In genomic region chr17:64495300-64495699, GRCh38 we compare ENCODE assay signal across 8 cellular contexts. TPM values are rescaled to one million over a fixed set of nuclear protein-coding genes. Genes with fewer than 3 reads are reported as not detected.
DNase-seq lines count a peak whose midpoint lies in the region; ATAC-seq and TF ChIP-seq lines count a peak whose summit lies in the region.
"Not testable (repeated sequence)": the region's sequence is repeated elsewhere in the genome, so short reads cannot be mapped to it uniquely, and the experiment has no call there.
"Had no signal": no experiment of that assay in that cellular context is flagged by ENCODE, and none has a peak within 500 bp of the region (broad histone marks: within the 10 kb centered on the region; RNA-seq: fewer than 3 reads in every experiment).

No MANE protein-coding gene starts in this region.

- TF ChIP-seq RAD21 in neural cell (conservative IDR thresholded peaks at IDR 0.05), result not testable (repeated sequence)

- not testable (repeated sequence) for TF ChIP-seq CTCF in DOHH2 (IDR thresholded peaks at IDR 0.05; ENCODE audit: low read depth, low read length, poor library complexity, severe bottlenecking); Panc1 (IDR thresholded peaks at IDR 0.05); astrocyte of the cerebellum (IDR thresholded peaks at IDR 0.05; ENCODE audit: low read depth, low read length, missing control alignments); hepatocyte (IDR thresholded peaks at IDR 0.05; ENCODE audit: poor library complexity); neural cell (IDR thresholded peaks at IDR 0.05; ENCODE audit: poor library complexity, severe bottlenecking)

- H3K27me3 Mint-ChIP-seq in activated CD8-positive, alpha-beta memory T cell treated with anti-CD3 and anti-CD28 coated beads, Interleukin-2, amount 10 ng/mL, durations not matched to agents 7 days and 5 days, result not testable (repeated sequence)

- H3K4me3 ChIP-seq in DOHH2 (ENCODE audit: low read length) (peak overlapping the region; percentile 84), HUES64 (ENCODE audit: low read length) (peak overlapping the region; percentile 86), Panc1 (ENCODE audit: low read depth in 2 of 2, low read length in 2 of 2) (peak overlapping the region; percentile 90 to 93), astrocyte of the cerebellum (ENCODE audit: low read depth, low read length) (peak overlapping the region; percentile 64), neural cell (ENCODE audit: low read length) (peak overlapping the region; percentile 86)
- not testable (repeated sequence) for H3K4me3 ChIP-seq in hepatocyte

- not testable (repeated sequence) for H3K9me3 ChIP-seq in DOHH2 (ENCODE audit: control insufficient read depth, insufficient read depth, low read length); HUES64 (ENCODE audit: insufficient read depth, low read depth, low read length); Panc1 (ENCODE audit: control insufficient read depth, insufficient read depth, low read depth, low read length); hepatocyte (ENCODE audit: low read depth); neural cell (ENCODE audit: low read length)

- peaks cover 65% of the 10 kb centered on the region for H3K79me2 ChIP-seq in DOHH2 (ENCODE audit: control insufficient read depth, low read length)
- peaks cover 41% of the 10 kb centered on the region for H3K79me2 ChIP-seq in hepatocyte
- H3K79me2 ChIP-seq in neural cell (replicated peaks; ENCODE audit: insufficient read depth, low read length), result peaks cover 32% of the 10 kb centered on the region

- intact Hi-C loops in Panc1 (cut with micrococcal nuclease; ENCODE audit: unreplicated experiment), result not testable (repeated sequence)

- in situ Hi-C loops in Panc1 (cut with HindIII; ENCODE audit: low pct_unique_long_range_greater_than_20kb, low sequenced_read_pairs), result not testable (repeated sequence)
- in situ Hi-C loops in astrocyte of the cerebellum (cut with HindIII; ENCODE audit: low sequenced_read_pairs), result loop anchor here (10.0 kb wide), 1 partner anchor 190 kb away; no protein-coding TSS in a partner anchor

- H3K9me2 ChIP-seq in DOHH2 (replicated peaks; ENCODE audit: control insufficient read depth, low read length); hepatocyte (replicated peaks; ENCODE audit: insufficient read depth); neural cell (ENCODE audit: insufficient read depth, low read length): not testable (repeated sequence)

- 98% methylated on average over 5 of the region's 5 CpGs for WGBS in HUES64
- WGBS in hepatocyte (ENCODE audit: low lambda C conversion rate, missing lambda C conversion rate), result 96% methylated on average over 5 of the region's 5 CpGs

- H4K20me1 ChIP-seq in DOHH2 (ENCODE audit: control insufficient read depth, insufficient read depth, low read depth, low read length), result not testable (repeated sequence)
- peaks cover 23% of the 10 kb centered on the region for H4K20me1 ChIP-seq in hepatocyte (ENCODE audit: insufficient read depth, poor library complexity, severe bottlenecking)
- H4K20me1 ChIP-seq in neural cell (ENCODE audit: insufficient read depth), result peaks cover 11% of the 10 kb centered on the region

- TF ChIP-seq EP300 in neural cell (conservative IDR thresholded peaks at IDR 0.05; ENCODE audit: poor library complexity, severe bottlenecking), result not testable (repeated sequence)

- H3K4me2 ChIP-seq in DOHH2 (ENCODE audit: low read length) (peak overlapping the region; percentile 64), hepatocyte (peak overlapping the region; percentile 80)
- H3K4me2 ChIP-seq in neural cell (ENCODE audit: low read length), result not testable (repeated sequence)

- BruUV-seq in Panc1 (replicated peaks; lab: Mats Ljungman, UMichigan), result not testable (repeated sequence)

- H3K27me3 ChIP-seq in DOHH2 (ENCODE audit: control insufficient read depth, low read length); HUES64 (ENCODE audit: insufficient read depth, low read length); Panc1 (ENCODE audit: control insufficient read depth, insufficient read depth, low read length); hepatocyte; neural cell (ENCODE audit: insufficient read depth, low read depth, low read length): not testable (repeated sequence)

- H3K4me3 Mint-ChIP-seq in activated CD8-positive, alpha-beta memory T cell treated with anti-CD3 and anti-CD28 coated beads, Interleukin-2, amount 10 ng/mL, durations not matched to agents 7 days and 5 days, result peak overlapping the region; percentile 96

- POLR2A ChIA-PET in Panc1 (lab: Charles Lee), result not testable (repeated sequence)

- not testable (repeated sequence) for H2AFZ ChIP-seq in hepatocyte; neural cell (ENCODE audit: low read depth, low read length)

- H3K4me1 Mint-ChIP-seq in activated CD8-positive, alpha-beta memory T cell treated with anti-CD3 and anti-CD28 coated beads, Interleukin-2, amount 10 ng/mL, durations not matched to agents 7 days and 5 days, result peaks cover 61% of the 10 kb centered on the region

- H3K36me3 ChIP-seq in DOHH2 (ENCODE audit: control insufficient read depth, low read length) (peaks cover 72% of the 10 kb centered on the region), HUES64 (ENCODE audit: insufficient read depth, low read length) (peaks cover 68% of the 10 kb centered on the region), Panc1 (ENCODE audit: control insufficient read depth, insufficient read depth, low read length) (peaks cover 31% of the 10 kb centered on the region)
- H3K36me3 ChIP-seq in hepatocyte (replicated peaks; ENCODE audit: insufficient read depth, low read depth); neural cell (ENCODE audit: insufficient read depth, low read length): not testable (repeated sequence)

- H3K4me1 ChIP-seq in DOHH2 (ENCODE audit: control insufficient read depth, low read length) (peaks cover 48% of the 10 kb centered on the region), HUES64 (ENCODE audit: insufficient read depth, low read length) (peaks cover 16% of the 10 kb centered on the region; the same call in 1 of the 2 replicates), Panc1 (ENCODE audit: control insufficient read depth, insufficient read depth, low read length) (peaks cover 25% of the 10 kb centered on the region), hepatocyte (ENCODE audit: insufficient read depth) (peaks cover 22% of the 10 kb centered on the region)

- DNase-seq in Panc1 (ENCODE audit: low read depth, low spot score); activated CD8-positive, alpha-beta memory T cell treated with anti-CD3 and anti-CD28 coated beads, Interleukin-2, amount 10 ng/mL, durations not matched to agents 7 days and 5 days; astrocyte of the cerebellum (ENCODE audit: low read depth); hepatocyte (ENCODE audit: low spot score): not testable (repeated sequence)

- not testable (repeated sequence) for ATAC-seq in Panc1; activated CD8-positive, alpha-beta memory T cell treated with anti-CD3 and anti-CD28 coated beads, Interleukin-2, amount 10 ng/mL, durations not matched to agents 7 days and 5 days

- not testable (repeated sequence) for H3K27ac ChIP-seq in DOHH2 (ENCODE audit: low read depth, low read length); HUES64 (ENCODE audit: low read depth, low read length); hepatocyte; neural cell (ENCODE audit: low read length)
- H3K27ac ChIP-seq in Panc1 (ENCODE audit: low read length), result peak overlapping the region; percentile 93; the same call in 1 of the 2 replicates

- not testable (repeated sequence) for H3K9ac ChIP-seq in HUES64 (ENCODE audit: low read depth, low read length); neural cell (ENCODE audit: low read length)

- H3K36me3 Mint-ChIP-seq in activated CD8-positive, alpha-beta memory T cell treated with anti-CD3 and anti-CD28 coated beads, Interleukin-2, amount 10 ng/mL, durations not matched to agents 7 days and 5 days, result peaks cover 52% of the 10 kb centered on the region

- CTCF ChIA-PET in Panc1 (lab: Charles Lee), result not testable (repeated sequence)
- CTCF ChIA-PET in activated CD8-positive, alpha-beta memory T cell treated with anti-CD3 and anti-CD28 coated beads, Interleukin-2, amount 10 ng/mL, durations not matched to agents 7 days and 5 days (lab: Charles Lee), result interaction anchor here (1.7 to 11.8 kb wide), 4 partner anchors 11 to 163 kb away, joined by 4 to 308 read pairs (median 24); partner anchors contain the start of genes CEP95 and DDX5

- not testable (repeated sequence) for H3K27ac Mint-ChIP-seq in activated CD8-positive, alpha-beta memory T cell treated with anti-CD3 and anti-CD28 coated beads, Interleukin-2, amount 10 ng/mL, durations not matched to agents 7 days and 5 days

- not testable (repeated sequence) for H3K9me3 Mint-ChIP-seq in activated CD8-positive, alpha-beta memory T cell treated with anti-CD3 and anti-CD28 coated beads, Interleukin-2, amount 10 ng/mL, durations not matched to agents 7 days and 5 days (ENCODE audit: low read depth)

- H3F3A ChIP-seq in DOHH2 (ENCODE audit: control insufficient read depth, insufficient read depth), result peaks cover 45% of the 10 kb centered on the region
- H3F3A ChIP-seq in neural cell (ENCODE audit: insufficient read depth, low read length, poor library complexity, severe bottlenecking), result peaks cover 16% of the 10 kb centered on the region

RNA-seq across cellular contexts. Expression of gene POLG2, which starts 1.6 kb away (rescaled TPM):
- polyA plus RNA-seq in HUES64 (2013, experiment 1 of 2), result 17.4 TPM
- polyA plus RNA-seq in HUES64 (2013, experiment 2 of 2), result 18.3 TPM
- 19.6 TPM for total RNA-seq in Panc1 (2021; ENCODE audit: unreplicated experiment)
- polyA plus RNA-seq in Panc1 (2012; ENCODE audit: insufficient read length), result 7.7 TPM
- 10 to 100 TPM; 36.0 to 47.3 TPM for total RNA-seq in activated CD8-positive, alpha-beta memory T cell treated with anti-CD3 and anti-CD28 coated beads, Interleukin-2, amount 10 ng/mL, durations not matched to agents 7 days and 5 days
- 8.1 and 8.3 TPM in 2 replicates for total RNA-seq in hepatocyte
- polyA plus RNA-seq in hepatocyte, result 9.7 and 18.5 TPM in 2 replicates
- 14.3 and 16.9 TPM in 2 replicates for polyA plus RNA-seq in neural cell
- 12.6 and 13.6 TPM in 2 replicates for polyA minus RNA-seq in neural cell

RNA-seq across cellular contexts. Expression of gene DDX5, which starts 10.8 kb away (rescaled TPM):
- polyA plus RNA-seq in HUES64 (2013, experiment 1 of 2), result 432 TPM
- 438 TPM for polyA plus RNA-seq in HUES64 (2013, experiment 2 of 2)
- total RNA-seq in Panc1 (2021; ENCODE audit: unreplicated experiment), result 411 TPM
- polyA plus RNA-seq in Panc1 (2012; ENCODE audit: insufficient read length), result 236 TPM
- total RNA-seq in activated CD8-positive, alpha-beta memory T cell treated with anti-CD3 and anti-CD28 coated beads, Interleukin-2, amount 10 ng/mL, durations not matched to agents 7 days and 5 days, result 100 to 1,000 TPM; 842 to 926 TPM
- 786 and 790 TPM in 2 replicates for total RNA-seq in hepatocyte
- 513 and 519 TPM in 2 replicates for polyA plus RNA-seq in hepatocyte
- polyA plus RNA-seq in neural cell, result 1,789 and 2,358 TPM in 2 replicates
- polyA minus RNA-seq in neural cell, result 808 and 961 TPM in 2 replicates

RNA-seq across cellular contexts. Expression of gene CEP95, which starts 11.5 kb away (rescaled TPM):
- polyA plus RNA-seq in HUES64 (2013, experiment 1 of 2), result 35.7 TPM
- polyA plus RNA-seq in HUES64 (2013, experiment 2 of 2), result 37.3 TPM
- 23.2 TPM for total RNA-seq in Panc1 (2021; ENCODE audit: unreplicated experiment)
- polyA plus RNA-seq in Panc1 (2012; ENCODE audit: insufficient read length), result 10.7 TPM
- total RNA-seq in activated CD8-positive, alpha-beta memory T cell treated with anti-CD3 and anti-CD28 coated beads, Interleukin-2, amount 10 ng/mL, durations not matched to agents 7 days and 5 days, result 10 to 100 TPM; 45.7 to 52.6 TPM
- 38.6 and 42.8 TPM in 2 replicates for total RNA-seq in hepatocyte
- 25.8 and 29.3 TPM in 2 replicates for polyA plus RNA-seq in hepatocyte
- 214 and 220 TPM in 2 replicates for polyA plus RNA-seq in neural cell
- 113 and 147 TPM in 2 replicates for polyA minus RNA-seq in neural cell

RNA-seq across cellular contexts. Expression of gene MILR1, which starts 46.4 kb away (rescaled TPM):
- not detected for polyA plus RNA-seq in HUES64 (2013, experiment 1 of 2)
- polyA plus RNA-seq in HUES64 (2013, experiment 2 of 2), result not detected
- not detected for total RNA-seq in Panc1 (2021; ENCODE audit: unreplicated experiment)
- not detected for polyA plus RNA-seq in Panc1 (2012; ENCODE audit: insufficient read length)
- total RNA-seq in activated CD8-positive, alpha-beta memory T cell treated with anti-CD3 and anti-CD28 coated beads, Interleukin-2, amount 10 ng/mL, durations not matched to agents 7 days and 5 days, result under 1 TPM in 1 of 2 experiments, not detected in 1; 0.82 TPM
- total RNA-seq in hepatocyte, result 0.47 TPM in 1 of 2 replicates, not detected in the other
- 0.47 and 0.62 TPM in 2 replicates for polyA plus RNA-seq in hepatocyte
- polyA plus RNA-seq in neural cell, result not detected in 2 replicates
- not detected in 2 replicates for polyA minus RNA-seq in neural cell
- total RNA-seq: H1 had no signal
- polyA plus RNA-seq: H1 had no signal
